In the genomic region with DNA sequence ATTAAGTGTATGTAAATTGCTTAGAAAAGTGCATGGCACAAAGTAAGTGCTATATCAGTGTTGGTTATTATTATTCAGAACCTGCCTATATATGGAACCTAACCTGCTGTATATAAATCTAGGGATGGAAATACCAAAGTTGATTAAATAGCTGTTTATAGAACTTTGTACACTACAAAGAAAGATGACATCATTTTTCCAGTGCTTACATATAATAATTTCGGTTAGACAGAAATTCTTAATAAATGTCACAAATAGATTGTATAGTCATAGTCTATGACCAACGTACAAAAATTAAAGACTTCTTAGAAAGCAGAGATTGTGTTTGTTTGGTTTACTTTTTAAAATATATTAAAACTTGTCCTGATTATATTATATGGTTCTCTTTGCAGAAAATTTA, we compare ENCODE assay signal across 40 cellular contexts. TPM values are rescaled to one million over a fixed set of nuclear protein-coding genes. Genes with fewer than 3 reads are reported as not detected.
"Had no signal": no experiment of that assay in that cellular context is flagged by ENCODE, and none has a peak within 500 bp of the region (broad histone marks: within the 10 kb centered on the region; RNA-seq: fewer than 3 reads in every experiment).

No MANE protein-coding gene starts in this region.

- FAIRE-seq: bronchial epithelial cell, TTC549 had no signal

- H3K9me3 ChIP-seq: ascending aorta had no signal

- H3K36me3 ChIP-seq: ascending aorta, cardiac muscle cell had no signal

- H3K27ac ChIP-seq: ascending aorta, cardiac muscle cell, VCaP had no signal

- H3K9me3 Mint-ChIP-seq: activated B cell treated with CpG ODN at 0.5 μM for 24 hours; activated CD4-positive, alpha-beta memory T cell treated with anti-CD3 and anti-CD28 coated beads for 36 hours; activated CD4-positive, alpha-beta T cell treated with anti-CD3 and anti-CD28 coated beads, Interleukin-2, amount 10 ng/mL, durations not matched to agents 24 days and 14 days; activated CD8-positive, alpha-beta T cell treated with anti-CD3 and anti-CD28 coated beads for 36 hours; activated naive CD4-positive, alpha-beta T cell treated with anti-CD3 and anti-CD28 coated beads, Interleukin-2, amount 10 ng/mL, durations not matched to agents 7 days and 5 days; activated naive CD4-positive, alpha-beta T cell treated with anti-CD3 and anti-CD28 coated beads, Interleukin-2, amount 50 U/mL, for 24 hours; activated naive CD8-positive, alpha-beta T cell treated with anti-CD3 and anti-CD28 coated beads, Interleukin-2, amount 10 ng/mL, durations not matched to agents 7 days and 5 days; activated naive CD8-positive, alpha-beta T cell treated with anti-CD3 and anti-CD28 coated beads, Interleukin-2, amount 50 U/mL, for 24 hours; activated T-cell treated with anti-CD3 and anti-CD28 coated beads, Interleukin-2, amount 50 U/mL, for 4 hours; activated T-cell treated with anti-CD3 and anti-CD28 coated beads, Interleukin-2, amount 50 U/mL, for 72 hours; activated T-helper 1 cell treated with anti-CD3 and anti-CD28 coated beads, Interleukin-12 subunit alpha, Interleukin-12 subunit beta, Interleukin-2, Interleukin-4 antibody, amounts not matched to agents 30 ng/mL and 10 ng/mL and 1 ng/mL, durations not matched to agents 14 hours and 24 hours and 36 hours; activated T-helper 17 cell treated with anti-CD3 and anti-CD28 coated beads, Interleukin-2, amount 50 U/mL, for 72 hours; brain; central memory CD8-positive, alpha-beta T cell; T-helper 1 cell treated with Interleukin-12 subunit alpha and Interleukin-12 subunit beta and Interleukin-4 antibody, amounts not matched to agents 30 μg/mL and 1 μg/mL, for 36 hours; T-helper 2 cell treated with Interferon-gamma antibody and Interleukin-4, amounts not matched to agents 5 μg/mL and 100 μg/mL, for 36 hours had no signal

- H3K4me3 ChIP-seq: ascending aorta, cardiac muscle cell had no signal

- ATAC-seq: activated CD8-positive, alpha-beta T cell treated with anti-CD3 and anti-CD28 coated beads for 36 hours; activated naive CD8-positive, alpha-beta T cell treated with anti-CD3 and anti-CD28 coated beads, Interleukin-2, amount 50 U/mL, for 24 hours; activated T-cell treated with anti-CD3 and anti-CD28 coated beads, Interleukin-2, amount 50 U/mL, for 4 hours; activated T-cell treated with anti-CD3 and anti-CD28 coated beads, Interleukin-2, amount 50 U/mL, for 72 hours; activated T-helper 17 cell treated with anti-CD3 and anti-CD28 coated beads, Interleukin-2, amount 50 U/mL, for 72 hours had no signal

- H3K36me3 Mint-ChIP-seq: activated CD4-positive, alpha-beta memory T cell treated with anti-CD3 and anti-CD28 coated beads for 36 hours; activated naive CD4-positive, alpha-beta T cell treated with anti-CD3 and anti-CD28 coated beads, Interleukin-2, amount 10 ng/mL, durations not matched to agents 7 days and 5 days; activated naive CD4-positive, alpha-beta T cell treated with anti-CD3 and anti-CD28 coated beads, Interleukin-2, amount 50 U/mL, for 24 hours; activated naive CD8-positive, alpha-beta T cell; activated naive CD8-positive, alpha-beta T cell treated with anti-CD3 and anti-CD28 coated beads, Interleukin-2, amount 10 ng/mL, durations not matched to agents 7 days and 5 days; brain had no signal

- H3K27ac Mint-ChIP-seq: activated B cell treated with CpG ODN at 0.5 μM for 24 hours; activated CD4-positive, alpha-beta memory T cell treated with anti-CD3 and anti-CD28 coated beads for 36 hours; activated CD4-positive, alpha-beta T cell treated with anti-CD3 and anti-CD28 coated beads, Interleukin-2, amount 10 ng/mL, durations not matched to agents 24 days and 14 days; activated CD8-positive, alpha-beta T cell treated with anti-CD3 and anti-CD28 coated beads for 36 hours; activated naive CD4-positive, alpha-beta T cell treated with anti-CD3 and anti-CD28 coated beads, Interleukin-2, amount 10 ng/mL, durations not matched to agents 7 days and 5 days; activated naive CD4-positive, alpha-beta T cell treated with anti-CD3 and anti-CD28 coated beads, Interleukin-2, amount 50 U/mL, for 24 hours; activated naive CD8-positive, alpha-beta T cell; activated naive CD8-positive, alpha-beta T cell treated with anti-CD3 and anti-CD28 coated beads, Interleukin-2, amount 10 ng/mL, durations not matched to agents 7 days and 5 days; activated naive CD8-positive, alpha-beta T cell treated with anti-CD3 and anti-CD28 coated beads, Interleukin-2, amount 50 U/mL, for 24 hours; activated T-cell treated with anti-CD3 and anti-CD28 coated beads, Interleukin-2, amount 50 U/mL, for 72 hours; activated T-helper 1 cell treated with anti-CD3 and anti-CD28 coated beads, Interleukin-12 subunit alpha, Interleukin-12 subunit beta, Interleukin-2, Interleukin-4 antibody, amounts not matched to agents 30 ng/mL and 10 ng/mL and 1 ng/mL, durations not matched to agents 14 hours and 24 hours and 36 hours; activated T-helper 17 cell treated with anti-CD3 and anti-CD28 coated beads, Interleukin-2, amount 50 U/mL, for 72 hours; brain; T-helper 1 cell treated with Interleukin-12 subunit alpha and Interleukin-12 subunit beta and Interleukin-4 antibody, amounts not matched to agents 30 μg/mL and 1 μg/mL, for 36 hours; T-helper 2 cell treated with Interferon-gamma antibody and Interleukin-4, amounts not matched to agents 5 μg/mL and 100 μg/mL, for 36 hours had no signal

- H3K4me3 Mint-ChIP-seq: activated B cell treated with CpG ODN at 0.5 μM for 24 hours; activated CD4-positive, alpha-beta memory T cell treated with anti-CD3 and anti-CD28 coated beads for 36 hours; activated CD4-positive, alpha-beta T cell treated with anti-CD3 and anti-CD28 coated beads, Interleukin-2, amount 10 ng/mL, durations not matched to agents 24 days and 14 days; activated CD8-positive, alpha-beta T cell treated with anti-CD3 and anti-CD28 coated beads for 36 hours; activated naive CD4-positive, alpha-beta T cell treated with anti-CD3 and anti-CD28 coated beads, Interleukin-2, amount 10 ng/mL, durations not matched to agents 7 days and 5 days; activated naive CD4-positive, alpha-beta T cell treated with anti-CD3 and anti-CD28 coated beads, Interleukin-2, amount 50 U/mL, for 24 hours; activated naive CD8-positive, alpha-beta T cell; activated naive CD8-positive, alpha-beta T cell treated with anti-CD3 and anti-CD28 coated beads, Interleukin-2, amount 10 ng/mL, durations not matched to agents 7 days and 5 days; activated naive CD8-positive, alpha-beta T cell treated with anti-CD3 and anti-CD28 coated beads, Interleukin-2, amount 50 U/mL, for 24 hours; activated T-cell treated with anti-CD3 and anti-CD28 coated beads, Interleukin-2, amount 50 U/mL, for 4 hours; activated T-cell treated with anti-CD3 and anti-CD28 coated beads, Interleukin-2, amount 50 U/mL, for 72 hours; activated T-helper 1 cell treated with anti-CD3 and anti-CD28 coated beads, Interleukin-12 subunit alpha, Interleukin-12 subunit beta, Interleukin-2, Interleukin-4 antibody, amounts not matched to agents 30 ng/mL and 10 ng/mL and 1 ng/mL, durations not matched to agents 14 hours and 24 hours and 36 hours; activated T-helper 17 cell treated with anti-CD3 and anti-CD28 coated beads, Interleukin-2, amount 50 U/mL, for 72 hours; brain; central memory CD8-positive, alpha-beta T cell; T-helper 1 cell treated with Interleukin-12 subunit alpha and Interleukin-12 subunit beta and Interleukin-4 antibody, amounts not matched to agents 30 μg/mL and 1 μg/mL, for 36 hours; T-helper 2 cell treated with Interferon-gamma antibody and Interleukin-4, amounts not matched to agents 5 μg/mL and 100 μg/mL, for 36 hours had no signal

- H3K27me3 Mint-ChIP-seq: activated B cell treated with CpG ODN at 0.5 μM for 24 hours; activated CD4-positive, alpha-beta memory T cell treated with anti-CD3 and anti-CD28 coated beads for 36 hours; activated CD8-positive, alpha-beta T cell treated with anti-CD3 and anti-CD28 coated beads for 36 hours; activated naive CD4-positive, alpha-beta T cell treated with anti-CD3 and anti-CD28 coated beads, Interleukin-2, amount 10 ng/mL, durations not matched to agents 7 days and 5 days; activated naive CD8-positive, alpha-beta T cell; activated naive CD8-positive, alpha-beta T cell treated with anti-CD3 and anti-CD28 coated beads, Interleukin-2, amount 50 U/mL, for 24 hours; activated T-helper 17 cell treated with anti-CD3 and anti-CD28 coated beads, Interleukin-2, amount 50 U/mL, for 72 hours; brain; central memory CD8-positive, alpha-beta T cell had no signal

- H3K27me3 ChIP-seq: ascending aorta had no signal

- DNase-seq: activated B cell treated with CpG ODN at 0.5 μM for 24 hours; activated CD4-positive, alpha-beta memory T cell treated with anti-CD3 and anti-CD28 coated beads for 36 hours; activated CD4-positive, alpha-beta T cell treated with anti-CD3 and anti-CD28 coated beads for 4 hours; activated CD4-positive, alpha-beta T cell treated with anti-CD3 and anti-CD28 coated beads, Interleukin-2, amount 10 ng/mL, durations not matched to agents 24 days and 14 days; activated CD4-positive, alpha-beta T cell treated with anti-CD3 and anti-CD28 coated beads, Interleukin-2, amount 50 U/mL, for 1 hour; activated CD4-positive, alpha-beta T cell treated with anti-CD3 and anti-CD28 coated beads, Interleukin-2, amount 50 U/mL, for 4 hours; activated CD4-positive, CD25-positive, alpha-beta regulatory T cell treated with anti-CD3 and anti-CD28 coated beads, Interleukin-2, amount 50 U/mL, for 72 hours; activated CD8-positive, alpha-beta memory T cell treated with anti-CD3 and anti-CD28 coated beads, Interleukin-2, amount 50 U/mL, for 4 hours; activated CD8-positive, alpha-beta T cell treated with anti-CD3 and anti-CD28 coated beads for 36 hours; activated effector memory CD4-positive, alpha-beta T cell treated with Interleukin-2 at 50 U/mL for 16 hours; activated gamma-delta T cell; activated naive CD4-positive, alpha-beta T cell treated with anti-CD3 and anti-CD28 coated beads, Interleukin-2, amount 10 ng/mL, durations not matched to agents 7 days and 5 days; activated naive CD4-positive, alpha-beta T cell treated with Interleukin-2 at 50 U/mL for 16 hours; activated naive CD8-positive, alpha-beta T cell treated with anti-CD3 and anti-CD28 coated beads, Interleukin-2, amount 10 ng/mL, durations not matched to agents 7 days and 5 days; activated naive CD8-positive, alpha-beta T cell treated with anti-CD3 and anti-CD28 coated beads, Interleukin-2, amount 50 U/mL, for 24 hours; activated T-cell treated with anti-CD3 and anti-CD28 coated beads for 4 hours; activated T-cell treated with anti-CD3 and anti-CD28 coated beads, Interleukin-2, amount 50 U/mL, for 1 hour; activated T-cell treated with anti-CD3 and anti-CD28 coated beads, Interleukin-2, amount 50 U/mL, for 4 hours; activated T-cell treated with anti-CD3 and anti-CD28 coated beads, Interleukin-2, amount 50 U/mL, for 72 hours; amygdala; anterior cingulate cortex; caudate nucleus; T-helper 1 cell; T-helper 2 cell; T-helper 9 cell had no signal

- H3K4me1 ChIP-seq: ascending aorta had no signal

- H3K4me1 Mint-ChIP-seq: activated B cell treated with CpG ODN at 0.5 μM for 24 hours; activated CD4-positive, alpha-beta T cell treated with anti-CD3 and anti-CD28 coated beads, Interleukin-2, amount 10 ng/mL, durations not matched to agents 24 days and 14 days; activated naive CD4-positive, alpha-beta T cell treated with anti-CD3 and anti-CD28 coated beads, Interleukin-2, amount 10 ng/mL, durations not matched to agents 7 days and 5 days; activated naive CD4-positive, alpha-beta T cell treated with anti-CD3 and anti-CD28 coated beads, Interleukin-2, amount 50 U/mL, for 24 hours; activated naive CD8-positive, alpha-beta T cell treated with anti-CD3 and anti-CD28 coated beads, Interleukin-2, amount 10 ng/mL, durations not matched to agents 7 days and 5 days; activated naive CD8-positive, alpha-beta T cell treated with anti-CD3 and anti-CD28 coated beads, Interleukin-2, amount 50 U/mL, for 24 hours; activated T-helper 17 cell treated with anti-CD3 and anti-CD28 coated beads, Interleukin-2, amount 50 U/mL, for 72 hours; brain; central memory CD8-positive, alpha-beta T cell had no signal

RNA-seq across cellular contexts. Expression of a gene that starts 4.4 kb away (rescaled TPM):
- total RNA-seq: activated B cell treated with CpG ODN at 0.5 μM for 24 hours; activated CD4-positive, alpha-beta memory T cell treated with anti-CD3 and anti-CD28 coated beads for 36 hours; activated CD4-positive, alpha-beta T cell treated with anti-CD3 and anti-CD28 coated beads, Interleukin-2, amount 10 ng/mL, durations not matched to agents 24 days and 14 days; activated CD8-positive, alpha-beta memory T cell treated with anti-CD3 and anti-CD28 coated beads for 36 hours; activated CD8-positive, alpha-beta T cell treated with anti-CD3 and anti-CD28 coated beads for 36 hours; activated T-cell treated with anti-CD3 and anti-CD28 coated beads, Interleukin-2, amount 50 U/mL, for 4 hours; activated T-cell treated with anti-CD3 and anti-CD28 coated beads, Interleukin-2, amount 50 U/mL, for 72 hours; activated T-helper 1 cell treated with anti-CD3 and anti-CD28 coated beads, Interleukin-12 subunit alpha, Interleukin-12 subunit beta, Interleukin-2, Interleukin-4 antibody, amounts not matched to agents 30 ng/mL and 10 ng/mL and 1 ng/mL, durations not matched to agents 14 hours and 24 hours and 36 hours; activated T-helper 17 cell treated with anti-CD3 and anti-CD28 coated beads, Interleukin-2, amount 50 U/mL, for 72 hours; ascending aorta; bronchial epithelial cell; cardiac muscle cell had no signal
- polyA plus RNA-seq: adipose tissue had no signal
